In the genomic region with DNA sequence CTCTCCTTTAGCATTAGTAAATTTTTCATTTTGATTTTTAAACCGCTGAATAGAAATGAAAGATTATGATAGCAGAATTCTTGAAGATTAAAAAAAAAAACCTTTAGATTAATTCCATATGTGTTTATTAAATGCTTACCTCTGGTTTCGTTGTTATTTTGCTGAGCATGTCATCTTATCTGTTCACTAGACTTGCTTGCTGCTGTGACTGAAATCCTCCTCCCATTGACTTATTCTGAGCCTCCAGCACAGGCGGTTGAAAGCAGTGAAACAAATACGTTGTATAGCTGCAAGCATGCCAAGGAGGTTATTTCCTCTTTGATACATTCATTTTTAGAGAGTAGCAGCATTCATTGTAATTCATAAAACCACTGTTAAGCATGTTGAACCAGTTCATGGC, we compare ENCODE assay signal across 10 cellular contexts. TPM values are rescaled to one million over a fixed set of nuclear protein-coding genes. Genes with fewer than 3 reads are reported as not detected.
DNase-seq lines count a peak whose midpoint lies in the region; ATAC-seq, FAIRE-seq and TF ChIP-seq lines count a peak whose summit lies in the region.
"Had no signal": no experiment of that assay in that cellular context is flagged by ENCODE, and none has a peak within 500 bp of the region (broad histone marks: within the 10 kb centered on the region; RNA-seq: fewer than 3 reads in every experiment).

A gene (minus strand): TSS at position 210 of the 400 bp plus-strand sequence. CDS start 1,278 bp downstream, outside the sequence.

- H4K20me1 ChIP-seq in osteoblast (ENCODE audit: insufficient read depth, low read length) = no peaks in the 10 kb centered on the region

- H3K4me1 ChIP-seq in esophagus muscularis mucosa = peaks cover 19 to 33% (median 28%) of the 10 kb centered on the region in 4 donors
- H3K4me1 ChIP-seq in osteoblast (ENCODE audit: insufficient read depth, low read length) = peaks cover 28% of the 10 kb centered on the region

- TF ChIP-seq POLR2A in GM12891 (IDR thresholded peaks at IDR 0.05; ENCODE audit: low read depth, low read length) (no peak), esophagus muscularis mucosa (IDR thresholded peaks at IDR 0.05; ENCODE audit: low read depth) (no peak)

- intact Hi-C loops in esophagus muscularis mucosa (cut with DNase I) = no loop called here
- intact Hi-C loops in left colon (cut with DNase I, micrococcal nuclease) = no loop called here

- WGBS in esophagus muscularis mucosa = 41% methylated on average over 4 of the region's 4 CpGs

- peak within 1 kb of the TSS; percentile 65 for H3K4me2 ChIP-seq in osteoblast (ENCODE audit: insufficient read depth, low read length)

- H2AFZ ChIP-seq in osteoblast (ENCODE audit: low read length) = no peak within 1 kb of the TSS

- TF ChIP-seq CTCF in esophagus muscularis mucosa (IDR thresholded peaks at IDR 0.05) (no peak), osteoblast (IDR thresholded peaks at IDR 0.05; ENCODE audit: extremely low read depth, low read depth, low read length) (no peak)

- peaks cover 15% of the 10 kb centered on the region for H3K79me2 ChIP-seq in osteoblast (ENCODE audit: insufficient read depth, low read length)

- H3K9me3 ChIP-seq in esophagus muscularis mucosa (no peaks in the 10 kb centered on the region), osteoblast (ENCODE audit: low read depth, low read length) (no peaks in the 10 kb centered on the region)
- H3K9me3 ChIP-seq: body of pancreas had no signal

- H3K27ac ChIP-seq in esophagus muscularis mucosa (replicated peaks in 1 of 4) (peak within 1 kb of the TSS in 3 of 4 donors; percentile 53 to 69 (median 54)), osteoblast (ENCODE audit: low read depth, low read length) (peak within 1 kb of the TSS; percentile 4)

- ATAC-seq in GM19324 (IDR thresholded peaks at IDR 0.05; ENCODE audit: low FRiP score, unreplicated experiment) (no peak), left colon (no peak), GM18511 (IDR thresholded peaks at IDR 0.05; ENCODE audit: unreplicated experiment) (no peak), GM21825 (IDR thresholded peaks at IDR 0.05; ENCODE audit: unreplicated experiment) (no peak)
- ATAC-seq: body of pancreas had no signal

- H3K36me3 ChIP-seq in esophagus muscularis mucosa = no peaks in the 10 kb centered on the region
- H3K36me3 ChIP-seq in osteoblast (ENCODE audit: insufficient read depth, low read length) = no peaks in the 10 kb centered on the region

- H3K4me3 ChIP-seq in esophagus muscularis mucosa = peak within 1 kb of the TSS; percentile 28 to 42 (median 42)
- no peak within 1 kb of the TSS for H3K4me3 ChIP-seq in osteoblast (ENCODE audit: insufficient read depth, low read length)
- H3K4me3 ChIP-seq: body of pancreas, lung had no signal

- FAIRE-seq in GM12891 (lab: Jason Lieb, UNC) = peak; percentile 76

- in situ Hi-C loops in SK-MEL-5 (cut with HindIII; ENCODE audit: low pct_unique_long_range_greater_than_20kb, low sequenced_read_pairs) = no loop called here

- TF ChIP-seq EP300 in esophagus muscularis mucosa (IDR thresholded peaks at IDR 0.05) = no peak

- no peak for DNase-seq in GM12891 (ENCODE audit: insufficient read length, low spot score)
- DNase-seq in SK-MEL-5 (ENCODE audit: low read depth, low spot score) = peak; percentile 64
- DNase-seq in esophagus muscularis mucosa (ENCODE audit: extremely low spot score) = no peak
- DNase-seq in osteoblast (ENCODE audit: insufficient read length, low spot score, missing footprints) = no peak
- no peak for DNase-seq in left colon
- DNase-seq: body of pancreas had no signal

- no peaks in the 10 kb centered on the region for H3K27me3 ChIP-seq in esophagus muscularis mucosa
- no peaks in the 10 kb centered on the region for H3K27me3 ChIP-seq in osteoblast (ENCODE audit: insufficient read depth, low read length)
- H3K27me3 ChIP-seq: body of pancreas had no signal

TF ChIP-seq in GM12891, 5 proteins besides CTCF, POLR2A, EP300 and RAD21:
- TF ChIP-seq POU2F2 (IDR thresholded peaks at IDR 0.05; ENCODE audit: low read depth, low read length) (no peak), PAX5 (IDR thresholded peaks at IDR 0.05; ENCODE audit: insufficient read depth, low read length, severe bottlenecking) (no peak), SPI1 (IDR thresholded peaks at IDR 0.05; ENCODE audit: low read depth, low read length) (no peak), POLR2AphosphoS5 (IDR thresholded peaks at IDR 0.05; ENCODE audit: low read depth, low read length) (no peak)

RNA-seq across cellular contexts. Expression of the gene that starts here (rescaled TPM):
- 0.72 TPM for polyA plus RNA-seq in GM12891 (2012; ENCODE audit: low read depth, missing spikeins)
- 0.13 and 1.2 TPM in 2 replicates for total RNA-seq in SK-MEL-5 (2014; rRNA removed; shearing (Covaris generic))
- polyA plus RNA-seq in SK-MEL-5 (2015; cell fraction: cytosol; rRNA removed) = 0.09 and 0.61 TPM in 2 replicates
- polyA plus RNA-seq in SK-MEL-5 (2015; cell fraction: nucleus; rRNA removed) = not detected in 2 replicates
- 10 to 100 TPM; 12.1 to 46.4 (median 14.9) TPM for total RNA-seq in esophagus muscularis mucosa
- 2.9 and 5.3 TPM in 2 replicates for total RNA-seq in osteoblast
- under 1 TPM; 0.12 to 0.22 TPM for total RNA-seq in left colon
- total RNA-seq: body of pancreas had no signal
